2 cellular contexts compared by ENCODE assay signal in the genomic region with DNA sequence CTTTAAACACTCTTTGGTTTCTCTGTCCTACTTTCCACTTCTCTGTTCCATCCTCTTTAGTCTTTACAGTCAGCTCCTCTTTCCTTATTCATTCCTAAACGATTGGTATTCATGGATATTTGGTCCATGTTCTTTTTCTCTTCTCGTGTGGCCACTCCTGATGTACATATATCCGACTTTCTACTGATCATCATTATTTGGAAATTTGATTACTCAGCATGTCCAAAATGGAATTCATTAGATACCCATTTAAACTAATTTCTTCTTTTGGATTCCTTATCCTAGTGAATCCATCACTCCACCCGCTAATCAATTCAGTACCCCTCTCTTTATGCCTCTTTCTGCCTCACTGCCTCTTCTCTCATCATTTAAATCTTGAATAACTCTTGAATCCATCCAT.
TF ChIP-seq lines count a peak whose summit lies in the region.

No MANE protein-coding gene starts in this region.

TF ChIP-seq in A549, 52 proteins besides CTCF, POLR2A, EP300 and RAD21:
- no peak for TF ChIP-seq RCOR1 (IDR thresholded peaks at IDR 0.05; ENCODE audit: low read depth, low read length)
- TF ChIP-seq POLR2AphosphoS2 (conservative IDR thresholded peaks at IDR 0.05; ENCODE audit: low read length) = no peak
- no peak for TF ChIP-seq RNF2 (IDR thresholded peaks at IDR 0.05; ENCODE audit: borderline replicate concordance, low read depth)
- no peak for TF ChIP-seq NR3C1 (IDR thresholded peaks at IDR 0.05)
- peak; percentile 91 for TF ChIP-seq MAFK (IDR thresholded peaks at IDR 0.05; ENCODE audit: partially characterized antibody)

TF ChIP-seq in IMR-90, 13 proteins besides CTCF, POLR2A, EP300 and RAD21:
- TF ChIP-seq MAFK (IDR thresholded peaks at IDR 0.05; ENCODE audit: low read depth, low read length) = peak; percentile 91
- TF ChIP-seq FOS (IDR thresholded peaks at IDR 0.05; ENCODE audit: low read depth, low read length) = no peak
TF ChIP-seq in IMR-90: peak in this region for 1.
